Comparison of ENCODE assay signal across 12 cellular contexts in the genomic region with DNA sequence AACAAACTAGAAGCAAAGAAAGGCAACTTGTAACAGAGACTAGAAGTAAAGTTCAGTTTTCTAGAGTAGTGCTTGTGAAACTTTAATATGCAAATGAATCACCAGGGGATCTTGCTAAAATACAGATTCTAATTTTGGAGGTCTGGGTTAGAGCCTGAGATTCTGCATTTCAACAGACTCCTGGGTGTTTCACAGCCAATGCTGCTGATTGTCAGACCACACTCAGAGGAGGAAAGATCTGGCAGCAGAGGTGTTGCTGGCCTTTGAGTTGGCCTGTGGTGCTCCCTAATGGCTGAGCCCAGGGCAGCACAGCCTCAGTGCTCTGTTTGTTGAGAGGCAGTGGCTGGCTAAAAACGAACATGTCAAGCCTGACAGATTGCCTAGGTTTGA. TPM values are rescaled to one million over a fixed set of nuclear protein-coding genes. Genes with fewer than 3 reads are reported as not detected.
A peak's percentile ranks its signal among the peaks of the same experiment; 100 is the strongest.
DNase-seq lines count a peak whose midpoint lies in the region; ATAC-seq, FAIRE-seq and TF ChIP-seq lines count a peak whose summit lies in the region.
"Had no signal": no experiment of that assay in that cellular context is flagged by ENCODE, and none has a peak within 500 bp of the region (broad histone marks: within the 10 kb centered on the region; RNA-seq: fewer than 3 reads in every experiment).

No MANE protein-coding gene starts in this region.

- H3K4me1 ChIP-seq in GM23248 (ENCODE audit: insufficient read depth) (peaks cover 46% of the 10 kb centered on the region), right lobe of liver (peaks cover 0 to 84% (median 38%) of the 10 kb centered on the region in 4 donors)

- no peak overlapping the region for H3K27ac ChIP-seq in GM23248
- 0 out of 2 replicates have a peak overlapping the region, but pooled peaks have one; percentile 1 for H3K27ac ChIP-seq in SK-N-MC
- H3K27ac ChIP-seq in right lobe of liver: peak overlapping the region; percentile 15 to 91 (median 53)

- no peak overlapping the region for H3K9ac ChIP-seq in GM23248
- no peak overlapping the region for H3K9ac ChIP-seq in SK-N-MC (ENCODE audit: insufficient read length)

- 0% methylated on average over 1 of the region's 1 CpG for WGBS in GM23248 (ENCODE audit: low coverage in 1 of 2, low lambda C conversion rate in 2 of 2, missing lambda C conversion rate in 2 of 2), 2 experiments
- WGBS in right lobe of liver (ENCODE audit: insufficient coverage, low coverage, low lambda C conversion rate, missing lambda C conversion rate): 21% methylated on average over 1 of the region's 1 CpG

- peaks cover 26% of the 10 kb centered on the region for H3F3A ChIP-seq in GM23248 (ENCODE audit: insufficient read depth)

- H3K4me3 ChIP-seq in GM23248: no peak overlapping the region
- peak overlapping the region; percentile 31; the same call in 1 of the 2 replicates for H3K4me3 ChIP-seq in SK-N-MC
- no peak overlapping the region for H3K4me3 ChIP-seq in right lobe of liver
- H3K4me3 ChIP-seq: MG63 had no signal

- peak; percentile 13 to 40 (median 14) for TF ChIP-seq CTCF in right lobe of liver (IDR thresholded peaks at IDR 0.05)

- peak; percentile 17 to 48 (median 34) for ATAC-seq in right lobe of liver
- ATAC-seq in GM19397 (IDR thresholded peaks at IDR 0.05; ENCODE audit: unreplicated experiment): no peak
- ATAC-seq in activated T-cell treated with anti-CD3 and anti-CD28 coated beads, Interleukin-2, amount 50 U/mL, for 72 hours (replicated peaks in 1 of 2): no peak
- no peak for ATAC-seq in activated T-helper 17 cell treated with anti-CD3 and anti-CD28 coated beads, Interleukin-2, amount 50 U/mL, for 72 hours (replicated peaks)
- ATAC-seq: CD8-positive, alpha-beta T cell; HCT116 had no signal

- H3K9me3 ChIP-seq in GM23248 (ENCODE audit: low read depth): no peaks in the 10 kb centered on the region
- H3K9me3 ChIP-seq in SK-N-MC (ENCODE audit: low read depth, low read length): no peaks in the 10 kb centered on the region
- H3K9me3 ChIP-seq in right lobe of liver: no peaks in the 10 kb centered on the region
- H3K9me3 ChIP-seq: MG63 had no signal

- H3K27ac Mint-ChIP-seq in activated T-cell treated with anti-CD3 and anti-CD28 coated beads, Interleukin-2, amount 50 U/mL, for 72 hours: no peak overlapping the region
- H3K27ac Mint-ChIP-seq in activated T-helper 17 cell treated with anti-CD3 and anti-CD28 coated beads, Interleukin-2, amount 50 U/mL, for 72 hours: no peak overlapping the region
- H3K27ac Mint-ChIP-seq: CD8-positive, alpha-beta T cell had no signal

- no peaks in the 10 kb centered on the region for H4K20me1 ChIP-seq in GM23248 (ENCODE audit: insufficient read depth)

- no peaks in the 10 kb centered on the region for H3K27me3 ChIP-seq in GM23248 (replicated peaks; ENCODE audit: insufficient read depth)
- no peaks in the 10 kb centered on the region for H3K27me3 ChIP-seq in right lobe of liver
- H3K27me3 ChIP-seq: MG63 had no signal

- H3K79me2 ChIP-seq in GM23248 (ENCODE audit: insufficient read depth): peaks cover 80% of the 10 kb centered on the region

- H3K9me2 ChIP-seq in GM23248 (ENCODE audit: insufficient read depth): no peaks in the 10 kb centered on the region

- no peak overlapping the region for H3K4me3 Mint-ChIP-seq in activated T-cell treated with anti-CD3 and anti-CD28 coated beads, Interleukin-2, amount 50 U/mL, for 72 hours
- H3K4me3 Mint-ChIP-seq in activated T-helper 17 cell treated with anti-CD3 and anti-CD28 coated beads, Interleukin-2, amount 50 U/mL, for 72 hours: no peak overlapping the region
- H3K4me3 Mint-ChIP-seq: CD8-positive, alpha-beta T cell had no signal

- in situ Hi-C loops in GM23248 (cut with MboI): no loop called here

- peaks cover 0 to 4% of the 10 kb centered on the region in 2 donors for H3K36me3 Mint-ChIP-seq in activated T-cell treated with anti-CD3 and anti-CD28 coated beads, Interleukin-2, amount 50 U/mL, for 72 hours (ENCODE audit: insufficient read depth in 2 of 2)
- peaks cover 36% of the 10 kb centered on the region for H3K36me3 Mint-ChIP-seq in activated T-helper 17 cell treated with anti-CD3 and anti-CD28 coated beads, Interleukin-2, amount 50 U/mL, for 72 hours (ENCODE audit: low read depth)

- no peaks in the 10 kb centered on the region for H3K27me3 Mint-ChIP-seq in activated T-cell treated with anti-CD3 and anti-CD28 coated beads, Interleukin-2, amount 50 U/mL, for 72 hours (ENCODE audit: low read depth)
- H3K27me3 Mint-ChIP-seq in activated T-helper 17 cell treated with anti-CD3 and anti-CD28 coated beads, Interleukin-2, amount 50 U/mL, for 72 hours: no peaks in the 10 kb centered on the region

- peak; percentile 35 for FAIRE-seq in GM12891 (lab: Jason Lieb, UNC)

- H2AFZ ChIP-seq in GM23248: no peak overlapping the region

- no peaks in the 10 kb centered on the region for H3K36me3 ChIP-seq in GM23248 (ENCODE audit: low read depth)
- peaks cover 11% of the 10 kb centered on the region; the same call in 1 of the 2 replicates for H3K36me3 ChIP-seq in SK-N-MC (ENCODE audit: insufficient read depth, low read length)
- peaks cover 0 to 16% (median 8%) of the 10 kb centered on the region in 4 donors for H3K36me3 ChIP-seq in right lobe of liver
- H3K36me3 ChIP-seq: MG63 had no signal

- no peak overlapping the region for H3K4me2 ChIP-seq in GM23248 (ENCODE audit: unreplicated experiment)

- TF ChIP-seq POLR2A in GM12891 (IDR thresholded peaks at IDR 0.05; ENCODE audit: low read depth, low read length): no peak
- no peak for TF ChIP-seq POLR2A in right lobe of liver (IDR thresholded peaks at IDR 0.05)

- DNase-seq in GM12891 (ENCODE audit: insufficient read length, low spot score) (peak; percentile 49), GM23248 (peak; percentile 31), SK-N-MC (ENCODE audit: low read depth, low spot score) (no peak), right lobe of liver (peak in 1 of 3 donors; percentile 63), T1000 (lab: John Stamatoyannopoulos, UW) (no peak)
- DNase-seq in activated T-cell treated with anti-CD3 and anti-CD28 coated beads, Interleukin-2, amount 50 U/mL, for 72 hours: no peak
- DNase-seq: CD8-positive, alpha-beta T cell; effector CD8-positive, alpha-beta T cell; MG63 had no signal

- H3K4me1 Mint-ChIP-seq in activated T-cell treated with anti-CD3 and anti-CD28 coated beads, Interleukin-2, amount 50 U/mL, for 72 hours (ENCODE audit: low read depth): peaks cover 37% of the 10 kb centered on the region
- H3K4me1 Mint-ChIP-seq in activated T-helper 17 cell treated with anti-CD3 and anti-CD28 coated beads, Interleukin-2, amount 50 U/mL, for 72 hours: peaks cover 8% of the 10 kb centered on the region

- no peaks in the 10 kb centered on the region for H3K9me3 Mint-ChIP-seq in activated T-cell treated with anti-CD3 and anti-CD28 coated beads, Interleukin-2, amount 50 U/mL, for 72 hours
- H3K9me3 Mint-ChIP-seq in activated T-helper 17 cell treated with anti-CD3 and anti-CD28 coated beads, Interleukin-2, amount 50 U/mL, for 72 hours: no peaks in the 10 kb centered on the region
- H3K9me3 Mint-ChIP-seq: CD8-positive, alpha-beta T cell had no signal

- intact Hi-C loops in right lobe of liver (cut with DNase I): no loop called here

TF ChIP-seq in GM12891, 5 proteins besides CTCF, POLR2A, EP300 and RAD21:
- TF ChIP-seq PAX5 (IDR thresholded peaks at IDR 0.05; ENCODE audit: insufficient read depth, low read length, severe bottlenecking) (no peak), TAF1 (IDR thresholded peaks at IDR 0.05; ENCODE audit: low read depth, low read length) (no peak), POU2F2 (IDR thresholded peaks at IDR 0.05; ENCODE audit: low read depth, low read length) (no peak; the same call in 1 of the 2 replicates), SPI1 (IDR thresholded peaks at IDR 0.05; ENCODE audit: low read depth, low read length) (no peak), POLR2AphosphoS5 (IDR thresholded peaks at IDR 0.05; ENCODE audit: low read depth, low read length) (no peak)

RNA-seq across cellular contexts. Expression of gene CRY2, which starts 5.4 kb away (rescaled TPM):
- 5.2 TPM for polyA plus RNA-seq in GM12891 (2012; ENCODE audit: low read depth, missing spikeins)
- total RNA-seq in GM23248 (2014; rRNA removed; shearing (Covaris generic)): 10.3 and 10.7 TPM in 2 replicates
- 7.6 and 8.3 TPM in 2 replicates for polyA plus RNA-seq in GM23248 (2016; fragmentation: Nextera tagmentation; extraction: Ambion mirVana)
- 100 to 1,000 TPM in 1 of 6 experiments, 10 to 100 TPM in 5; 19.6 to 104 (median 31.5) TPM for total RNA-seq in right lobe of liver
- total RNA-seq in activated T-cell treated with anti-CD3 and anti-CD28 coated beads, Interleukin-2, amount 50 U/mL, for 72 hours: 10 to 100 TPM; 20.2 to 23.8 TPM
- 10 to 100 TPM; 12.3 to 25.4 TPM for total RNA-seq in activated T-helper 17 cell treated with anti-CD3 and anti-CD28 coated beads, Interleukin-2, amount 50 U/mL, for 72 hours

RNA-seq across cellular contexts. Expression of gene MAPK8IP1, which starts 32.7 kb away (rescaled TPM):
- polyA plus RNA-seq in GM12891 (2012; ENCODE audit: low read depth, missing spikeins): 0.26 TPM
- total RNA-seq in GM23248 (2014; rRNA removed; shearing (Covaris generic)): 8.1 and 9.5 TPM in 2 replicates
- 1.8 and 2.1 TPM in 2 replicates for polyA plus RNA-seq in GM23248 (2016; fragmentation: Nextera tagmentation; extraction: Ambion mirVana)
- 1 to 10 TPM; 1.7 to 6.2 (median 2.6) TPM for total RNA-seq in right lobe of liver
- total RNA-seq in activated T-cell treated with anti-CD3 and anti-CD28 coated beads, Interleukin-2, amount 50 U/mL, for 72 hours: under 1 TPM; 0.50 to 0.69 TPM
- under 1 TPM; 0.65 to 0.93 TPM for total RNA-seq in activated T-helper 17 cell treated with anti-CD3 and anti-CD28 coated beads, Interleukin-2, amount 50 U/mL, for 72 hours

RNA-seq across cellular contexts. Expression of gene SLC35C1, which starts 47.8 kb away (rescaled TPM):
- polyA plus RNA-seq in GM12891 (2012; ENCODE audit: low read depth, missing spikeins): 4.0 TPM
- total RNA-seq in GM23248 (2014; rRNA removed; shearing (Covaris generic)): 12.5 and 15.9 TPM in 2 replicates
- 17.8 and 18.3 TPM in 2 replicates for polyA plus RNA-seq in GM23248 (2016; fragmentation: Nextera tagmentation; extraction: Ambion mirVana)
- total RNA-seq in right lobe of liver: 100 to 1,000 TPM in 3 of 6 experiments, 10 to 100 TPM in 3; 11.6 to 134 (median 83.9) TPM
- 10 to 100 TPM; 12.0 to 15.1 TPM for total RNA-seq in activated T-cell treated with anti-CD3 and anti-CD28 coated beads, Interleukin-2, amount 50 U/mL, for 72 hours
- total RNA-seq in activated T-helper 17 cell treated with anti-CD3 and anti-CD28 coated beads, Interleukin-2, amount 50 U/mL, for 72 hours: 10 to 100 TPM in 1 of 2 donors, 1 to 10 TPM in 1; 8.7 to 18.9 TPM

RNA-seq across cellular contexts. Expression of gene FREY1, which starts 54.4 kb away (rescaled TPM):
- polyA plus RNA-seq in GM12891 (2012; ENCODE audit: low read depth, missing spikeins): not detected
- total RNA-seq in GM23248 (2014; rRNA removed; shearing (Covaris generic)): not detected in 2 replicates
- not detected in 2 replicates for polyA plus RNA-seq in GM23248 (2016; fragmentation: Nextera tagmentation; extraction: Ambion mirVana)
- under 1 TPM in 3 of 6 experiments, not detected in 3; 0.40 to 0.90 (median 0.42) TPM for total RNA-seq in right lobe of liver
- 1 to 10 TPM; 1.3 to 1.9 TPM for total RNA-seq in activated T-cell treated with anti-CD3 and anti-CD28 coated beads, Interleukin-2, amount 50 U/mL, for 72 hours
- total RNA-seq in activated T-helper 17 cell treated with anti-CD3 and anti-CD28 coated beads, Interleukin-2, amount 50 U/mL, for 72 hours: 1 to 10 TPM; 1.8 to 2.7 TPM

Comparison
In these comparisons a context has a peak if more than half of its experiments do, and no peak if none do; other contexts are left out.
1. DNase-seq: peak in GM12891 (single experiment) and GM23248 (single experiment); none in SK-N-MC (single experiment), activated T-cell treated with anti-CD3 and anti-CD28 coated beads, Interleukin-2, amount 50 U/mL, for 72 hours (0 of 2) and T1000 (single experiment).
2. ATAC-seq: peak in right lobe of liver (4 of 4); none in GM19397 (single experiment), activated T-cell treated with anti-CD3 and anti-CD28 coated beads, Interleukin-2, amount 50 U/mL, for 72 hours (0 of 2) and activated T-helper 17 cell treated with anti-CD3 and anti-CD28 coated beads, Interleukin-2, amount 50 U/mL, for 72 hours (single experiment).